In genomic region chr19:34598217-34599155, GRCh38 we compare ENCODE assay signal across 27 cellular contexts.
"Had no signal": no experiment of that assay in that cellular context is flagged by ENCODE, and none has a peak within 500 bp of the region (broad histone marks: within the 10 kb centered on the region; RNA-seq: fewer than 3 reads in every experiment).

No MANE protein-coding gene starts in this region.

- H3K4me3 ChIP-seq: cardiac muscle cell, gastrocnemius medialis, lung, sigmoid colon, upper lobe of left lung had no signal

- H3K27me3 ChIP-seq: cardiac muscle cell, gastrocnemius medialis, sigmoid colon, upper lobe of left lung had no signal

- H3K27me3 Mint-ChIP-seq: activated B cell treated with CpG ODN at 0.5 μM for 24 hours; activated CD8-positive, alpha-beta memory T cell treated with anti-CD3 and anti-CD28 coated beads, Interleukin-2, amount 10 ng/mL, durations not matched to agents 7 days and 5 days; activated naive CD8-positive, alpha-beta T cell; natural killer cell treated with Interleukin-12 subunit alpha and Interleukin-12 subunit beta and Interleukin-15 and Interleukin-18, amount 100 ng/mL, for 72 hours; progenitor cell of endocrine pancreas; stimulated activated naive CD8-positive, alpha-beta T cell treated with anti-CD3 and anti-CD28 coated beads, Interleukin-15, amount 100 ng/mL, for 72 hours had no signal

- H3K36me3 Mint-ChIP-seq: activated CD8-positive, alpha-beta memory T cell treated with anti-CD3 and anti-CD28 coated beads, Interleukin-2, amount 10 ng/mL, durations not matched to agents 7 days and 5 days; brain; natural killer cell treated with Interleukin-12 subunit alpha and Interleukin-12 subunit beta and Interleukin-15 and Interleukin-18, amount 100 ng/mL, for 72 hours; stimulated activated effector memory CD8-positive, alpha-beta T cell treated with anti-CD3 and anti-CD28 coated beads, Interleukin-12 subunit alpha, Interleukin-12 subunit beta, amount 100 ng/mL, for 72 hours had no signal

- DNase-seq: activated B cell treated with CpG ODN at 0.5 μM for 24 hours; activated CD8-positive, alpha-beta memory T cell treated with anti-CD3 and anti-CD28 coated beads, Interleukin-2, amount 10 ng/mL, durations not matched to agents 7 days and 5 days; activated CD8-positive, alpha-beta T cell treated with anti-CD3 and anti-CD28 coated beads, Interleukin-2, amount 10 ng/mL, durations not matched to agents 7 days and 5 days; activated naive CD4-positive, alpha-beta T cell treated with Interleukin-2 at 50 U/mL for 16 hours; activated T-cell treated with anti-CD3 and anti-CD28 coated beads, Interleukin-2, amount 50 U/mL, for 72 hours; aorta; cortex of kidney; effector memory CD8-positive, alpha-beta T cell; erythroblast; glutamatergic neuron; hippocampal formation; mesendoderm; sigmoid colon; small intestine; stimulated activated CD4-positive, alpha-beta T cell treated with anti-CD3 and anti-CD28 coated beads, Interleukin-4, amount 100 ng/mL, for 24 hours; stimulated activated naive CD8-positive, alpha-beta T cell treated with anti-CD3 and anti-CD28 coated beads, Interleukin-15, amount 100 ng/mL, for 72 hours; T-helper 1 cell; upper lobe of left lung had no signal

- H3K4me3 Mint-ChIP-seq: activated B cell treated with CpG ODN at 0.5 μM for 24 hours; activated CD8-positive, alpha-beta memory T cell treated with anti-CD3 and anti-CD28 coated beads, Interleukin-2, amount 10 ng/mL, durations not matched to agents 7 days and 5 days; activated CD8-positive, alpha-beta T cell treated with anti-CD3 and anti-CD28 coated beads, Interleukin-2, amount 10 ng/mL, durations not matched to agents 7 days and 5 days; activated naive CD8-positive, alpha-beta T cell; activated T-cell treated with anti-CD3 and anti-CD28 coated beads, Interleukin-2, amount 50 U/mL, for 72 hours; brain; effector memory CD8-positive, alpha-beta T cell; natural killer cell treated with Interleukin-12 subunit alpha and Interleukin-12 subunit beta and Interleukin-15 and Interleukin-18, amount 100 ng/mL, for 72 hours; stimulated activated effector memory CD8-positive, alpha-beta T cell treated with anti-CD3 and anti-CD28 coated beads, Interleukin-12 subunit alpha, Interleukin-12 subunit beta, amount 100 ng/mL, for 72 hours; stimulated activated naive CD8-positive, alpha-beta T cell treated with anti-CD3 and anti-CD28 coated beads, Interleukin-15, amount 100 ng/mL, for 72 hours; T-helper 2 cell treated with Interferon-gamma antibody and Interleukin-4, amounts not matched to agents 5 μg/mL and 100 μg/mL, for 36 hours had no signal

- H3K36me3 ChIP-seq: cardiac muscle cell, gastrocnemius medialis, sigmoid colon, upper lobe of left lung had no signal

- H3K4me1 Mint-ChIP-seq: activated B cell treated with CpG ODN at 0.5 μM for 24 hours; activated CD8-positive, alpha-beta memory T cell treated with anti-CD3 and anti-CD28 coated beads, Interleukin-2, amount 10 ng/mL, durations not matched to agents 7 days and 5 days had no signal

- H3K9me3 Mint-ChIP-seq: natural killer cell treated with Interleukin-12 subunit alpha and Interleukin-12 subunit beta and Interleukin-15 and Interleukin-18, amount 100 ng/mL, for 72 hours had no signal

- ATAC-seq: activated CD8-positive, alpha-beta memory T cell treated with anti-CD3 and anti-CD28 coated beads, Interleukin-2, amount 10 ng/mL, durations not matched to agents 7 days and 5 days; activated CD8-positive, alpha-beta T cell treated with anti-CD3 and anti-CD28 coated beads, Interleukin-2, amount 10 ng/mL, durations not matched to agents 7 days and 5 days; activated T-cell treated with anti-CD3 and anti-CD28 coated beads, Interleukin-2, amount 50 U/mL, for 72 hours; effector memory CD8-positive, alpha-beta T cell; gastrocnemius medialis; natural killer cell treated with Interleukin-12 subunit alpha and Interleukin-12 subunit beta and Interleukin-15 and Interleukin-18, amount 100 ng/mL, for 72 hours; stimulated activated effector memory CD8-positive, alpha-beta T cell treated with anti-CD3 and anti-CD28 coated beads, Interleukin-12 subunit alpha, Interleukin-12 subunit beta, amount 100 ng/mL, for 72 hours; stimulated activated naive CD8-positive, alpha-beta T cell treated with anti-CD3 and anti-CD28 coated beads, Interleukin-15, amount 100 ng/mL, for 72 hours had no signal

- H3K27ac ChIP-seq: cardiac muscle cell, gastrocnemius medialis, sigmoid colon, upper lobe of left lung had no signal

- H3K9me3 ChIP-seq: gastrocnemius medialis had no signal

- H3K27ac Mint-ChIP-seq: activated B cell treated with CpG ODN at 0.5 μM for 24 hours; activated CD8-positive, alpha-beta memory T cell treated with anti-CD3 and anti-CD28 coated beads, Interleukin-2, amount 10 ng/mL, durations not matched to agents 7 days and 5 days; activated CD8-positive, alpha-beta T cell treated with anti-CD3 and anti-CD28 coated beads, Interleukin-2, amount 10 ng/mL, durations not matched to agents 7 days and 5 days; activated naive CD8-positive, alpha-beta T cell; activated T-cell treated with anti-CD3 and anti-CD28 coated beads, Interleukin-2, amount 50 U/mL, for 72 hours; brain; effector memory CD8-positive, alpha-beta T cell; natural killer cell treated with Interleukin-12 subunit alpha and Interleukin-12 subunit beta and Interleukin-15 and Interleukin-18, amount 100 ng/mL, for 72 hours; progenitor cell of endocrine pancreas; stimulated activated effector memory CD8-positive, alpha-beta T cell treated with anti-CD3 and anti-CD28 coated beads, Interleukin-12 subunit alpha, Interleukin-12 subunit beta, amount 100 ng/mL, for 72 hours; T-helper 2 cell treated with Interferon-gamma antibody and Interleukin-4, amounts not matched to agents 5 μg/mL and 100 μg/mL, for 36 hours had no signal
